Comparison of ENCODE assay signal across 22 cellular contexts in genomic region chr11:12218909-12219308, GRCh38.
A peak's percentile ranks its signal among the peaks of the same experiment; 100 is the strongest.
DNase-seq lines count a peak whose midpoint lies in the region; ATAC-seq, FAIRE-seq and TF ChIP-seq lines count a peak whose summit lies in the region.
"Had no signal": no experiment of that assay in that cellular context is flagged by ENCODE, and none has a peak within 500 bp of the region (broad histone marks: within the 10 kb centered on the region; RNA-seq: fewer than 3 reads in every experiment).

No MANE protein-coding gene starts in this region.

- intact Hi-C loops in heart right ventricle (cut with DNase I) (no loop called here), left cardiac atrium (cut with DNase I) (no loop called here), upper lobe of right lung (cut with DNase I) (no loop called here)

- H3K4me3 Mint-ChIP-seq in chondrocyte (ENCODE audit: unreplicated experiment): no peak overlapping the region
- H3K4me3 Mint-ChIP-seq: activated CD4-positive, alpha-beta T cell treated with anti-CD3 and anti-CD28 coated beads, Interleukin-2, amount 10 ng/mL, durations not matched to agents 24 days and 14 days; mesothelial cell of epicardium had no signal

- TF ChIP-seq CTCF in heart right ventricle (IDR thresholded peaks at IDR 0.05): no peak
- TF ChIP-seq CTCF in chondrocyte (IDR thresholded peaks at IDR 0.05): no peak
- TF ChIP-seq CTCF in upper lobe of right lung (IDR thresholded peaks at IDR 0.05): no peak

- FAIRE-seq in HTR-8/SVneo (lab: Jason Lieb, UNC): no peak
- FAIRE-seq: urothelium cell line had no signal

- 60 to 72% methylated on average over 4 of the region's 4 CpGs for WGBS in heart right ventricle, 2 donors

- H3K4me1 Mint-ChIP-seq in chondrocyte (ENCODE audit: low read depth): peaks cover 83% of the 10 kb centered on the region

- H3K36me3 Mint-ChIP-seq in chondrocyte (ENCODE audit: low read depth): peaks cover 64% of the 10 kb centered on the region
- H3K36me3 Mint-ChIP-seq: mesothelial cell of epicardium had no signal

- DNase-seq in heart right ventricle: no peak
- DNase-seq in left cardiac atrium: no peak
- no peak for DNase-seq in chondrocyte (ENCODE audit: low spot score)
- DNase-seq in upper lobe of right lung: no peak
- no peak for DNase-seq in activated CD4-positive, alpha-beta T cell treated with anti-CD3 and anti-CD28 coated beads for 1 hour
- no peak for DNase-seq in HTR-8/SVneo (ENCODE audit: insufficient read length, low spot score)
- DNase-seq in MG63: no peak
- DNase-seq: activated CD4-positive, alpha-beta T cell treated with anti-CD3 and anti-CD28 coated beads, Interleukin-2, amount 10 ng/mL, durations not matched to agents 24 days and 14 days; DMS79; dorsolateral prefrontal cortex; foreskin keratinocyte; KBM-7; NCI-H524; stimulated activated naive CD4-positive, alpha-beta T cell treated with Interleukin-2 at 50 U/mL for 16 hours; SW 1271 had no signal

- H3K9me3 ChIP-seq in heart right ventricle (no peaks in the 10 kb centered on the region), muscle layer of colon (ENCODE audit: low read length) (no peaks in the 10 kb centered on the region), upper lobe of right lung (no peaks in the 10 kb centered on the region), MG63 (no peaks in the 10 kb centered on the region)
- H3K9me3 ChIP-seq: BLaER1 treated with 17β-estradiol and CSF1 and Interleukin-3, amounts not matched to agents 10 nM and 100 nM; HAP-1 had no signal

- no peaks in the 10 kb centered on the region for H3K27me3 ChIP-seq in heart right ventricle
- H3K27me3 ChIP-seq in muscle layer of colon (ENCODE audit: control insufficient read depth in 1 of 2, insufficient read depth in 2 of 2, low read length in 2 of 2): no peaks in the 10 kb centered on the region
- H3K27me3 ChIP-seq in upper lobe of right lung: no peaks in the 10 kb centered on the region
- no peaks in the 10 kb centered on the region for H3K27me3 ChIP-seq in MG63
- H3K27me3 ChIP-seq: BLaER1 treated with 17β-estradiol and CSF1 and Interleukin-3, amounts not matched to agents 10 nM and 100 nM; dorsolateral prefrontal cortex; foreskin keratinocyte had no signal

- ATAC-seq in heart right ventricle (no peak), left cardiac atrium (no peak), upper lobe of right lung (no peak)
- ATAC-seq: foreskin keratinocyte had no signal

- no peaks in the 10 kb centered on the region for H3K9me3 Mint-ChIP-seq in chondrocyte (ENCODE audit: low read depth)
- H3K9me3 Mint-ChIP-seq: activated CD4-positive, alpha-beta T cell treated with anti-CD3 and anti-CD28 coated beads, Interleukin-2, amount 10 ng/mL, durations not matched to agents 24 days and 14 days; activated T-helper 2 cell treated with anti-CD3 and anti-CD28 coated beads, Interferon-gamma antibody, Interleukin-2, Interleukin-4, amounts not matched to agents 10 μg/mL and 5 μg/mL and 100 μg/mL, durations not matched to agents 14 hours and 24 hours and 36 hours; mesothelial cell of epicardium had no signal

- no peak overlapping the region for H3K9ac ChIP-seq in muscle layer of colon (ENCODE audit: low read length)
- H3K9ac ChIP-seq: BLaER1 treated with 17β-estradiol and CSF1 and Interleukin-3, amounts not matched to agents 10 nM and 100 nM had no signal

- H3K27ac ChIP-seq in heart right ventricle (peak overlapping the region in 7 of 10 donors; percentile 71 to 83 (median 78)), muscle layer of colon (ENCODE audit: low read depth, low read length) (peak overlapping the region; percentile 86), upper lobe of right lung (peak overlapping the region; percentile 20)
- H3K27ac ChIP-seq: BLaER1 treated with 17β-estradiol and CSF1 and Interleukin-3, amounts not matched to agents 10 nM and 100 nM; epithelial cell of prostate; foreskin keratinocyte had no signal

- H3K36me3 ChIP-seq in heart right ventricle (peaks cover 0 to 78% (median 23%) of the 10 kb centered on the region in 9 donors), muscle layer of colon (ENCODE audit: insufficient read depth, low read length) (peaks cover 42% of the 10 kb centered on the region), upper lobe of right lung (peaks cover 34% of the 10 kb centered on the region), MG63 (peaks cover 77% of the 10 kb centered on the region)
- H3K36me3 ChIP-seq: HAP-1 had no signal

- H3K4me3 ChIP-seq in heart right ventricle (no peak overlapping the region), muscle layer of colon (ENCODE audit: low read depth in 1 of 2, low read length in 2 of 2) (no peak overlapping the region), upper lobe of right lung (no peak overlapping the region), MG63 (no peak overlapping the region)
- H3K4me3 ChIP-seq: BLaER1 treated with 17β-estradiol and CSF1 and Interleukin-3, amounts not matched to agents 10 nM and 100 nM; dorsolateral prefrontal cortex; HAP-1 had no signal

- H3K27ac Mint-ChIP-seq in chondrocyte (ENCODE audit: unreplicated experiment): peak overlapping the region; percentile 57
- H3K27ac Mint-ChIP-seq: mesothelial cell of epicardium had no signal

- no peaks in the 10 kb centered on the region for H3K27me3 Mint-ChIP-seq in chondrocyte (ENCODE audit: low read depth)
- H3K27me3 Mint-ChIP-seq: activated CD4-positive, alpha-beta T cell treated with anti-CD3 and anti-CD28 coated beads, Interleukin-2, amount 10 ng/mL, durations not matched to agents 24 days and 14 days had no signal

- H3K4me1 ChIP-seq in heart right ventricle (peaks cover 23 to 75% (median 64%) of the 10 kb centered on the region in 9 donors), muscle layer of colon (ENCODE audit: insufficient read depth, low read length) (peaks cover 75% of the 10 kb centered on the region), upper lobe of right lung (peaks cover 49% of the 10 kb centered on the region)
- H3K4me1 ChIP-seq: foreskin keratinocyte, HAP-1 had no signal

Comparison
In these comparisons a context has a peak if more than half of its experiments do, and no peak if none do; other contexts are left out.
1. H3K27ac ChIP-seq: peak in every context shown above with its lines; median percentile 86 in muscle layer of colon; 78 in heart right ventricle; 20 in upper lobe of right lung.